ENCODE assay signal across 8 cellular contexts in genomic region chr4:122584517-122584916, GRCh38. TPM values are rescaled to one million over a fixed set of nuclear protein-coding genes. Genes with fewer than 3 reads are reported as not detected.
DNase-seq lines count a peak whose midpoint lies in the region; ATAC-seq and TF ChIP-seq lines count a peak whose summit lies in the region.

No MANE protein-coding gene starts in this region.

- H3K27me3 Mint-ChIP-seq in activated naive CD8-positive, alpha-beta T cell treated with anti-CD3 and anti-CD28 coated beads, Interleukin-2, amount 50 U/mL, for 24 hours = no peaks in the 10 kb centered on the region
- H3K27me3 Mint-ChIP-seq in nephron (ENCODE audit: low read depth) = peaks cover 4% of the 10 kb centered on the region
- H3K27me3 Mint-ChIP-seq in endothelial cell (ENCODE audit: unreplicated experiment) = peaks cover 4% of the 10 kb centered on the region

- H3K9me3 ChIP-seq in left ventricle myocardium inferior (replicated peaks) (no peaks in the 10 kb centered on the region), heart left ventricle (no peaks in the 10 kb centered on the region)

- peaks cover 4% of the 10 kb centered on the region for H3K27me3 ChIP-seq in left ventricle myocardium inferior (ENCODE audit: low read depth)
- H3K27me3 ChIP-seq in heart left ventricle = no peaks in the 10 kb centered on the region

- TF ChIP-seq CTCF in nephron (IDR thresholded peaks at IDR 0.05; ENCODE audit: unreplicated experiment in 3 of 3) = no peak
- TF ChIP-seq CTCF in left ventricle myocardium inferior (IDR thresholded peaks at IDR 0.05; ENCODE audit: borderline replicate concordance) = no peak
- TF ChIP-seq CTCF in heart left ventricle (IDR thresholded peaks at IDR 0.05) = no peak
- no peak for TF ChIP-seq CTCF in endothelial cell (IDR thresholded peaks at IDR 0.05; ENCODE audit: unreplicated experiment)

- peaks cover 31% of the 10 kb centered on the region for H3K4me1 Mint-ChIP-seq in activated naive CD8-positive, alpha-beta T cell treated with anti-CD3 and anti-CD28 coated beads, Interleukin-2, amount 50 U/mL, for 24 hours
- H3K4me1 Mint-ChIP-seq in nephron (peaks cover 17% of the 10 kb centered on the region), endothelial cell (ENCODE audit: unreplicated experiment) (no peaks in the 10 kb centered on the region)

- H3K4me1 ChIP-seq in left ventricle myocardium inferior (no peaks in the 10 kb centered on the region), heart left ventricle (peaks cover 0 to 21% (median 0%) of the 10 kb centered on the region in 12 donors)

- H3K4me3 Mint-ChIP-seq in activated naive CD8-positive, alpha-beta T cell treated with anti-CD3 and anti-CD28 coated beads, Interleukin-2, amount 50 U/mL, for 24 hours = no peak overlapping the region
- H3K4me3 Mint-ChIP-seq in nephron = no peak overlapping the region
- no peak overlapping the region for H3K4me3 Mint-ChIP-seq in endothelial cell (ENCODE audit: unreplicated experiment)

- 28 to 47% (median 34%) methylated on average over 1 of the region's 1 CpG for WGBS in heart left ventricle, 4 donors

- intact Hi-C loops in left ventricle myocardium inferior (cut with micrococcal nuclease) = no loop called here
- intact Hi-C loops in heart left ventricle (cut with DNase I) = no loop called here

- H3K4me3 ChIP-seq in left ventricle myocardium inferior (no peak overlapping the region), heart left ventricle (no peak overlapping the region)

- H3K27ac ChIP-seq in left ventricle myocardium inferior (replicated peaks) = no peak overlapping the region
- H3K27ac ChIP-seq in heart left ventricle = peak overlapping the region in 1 of 12 donors; percentile 43

- peak overlapping the region; percentile 79 for H3K27ac Mint-ChIP-seq in activated naive CD8-positive, alpha-beta T cell treated with anti-CD3 and anti-CD28 coated beads, Interleukin-2, amount 50 U/mL, for 24 hours
- H3K27ac Mint-ChIP-seq in nephron = peak overlapping the region; percentile 24 to 43 (median 42)
- H3K27ac Mint-ChIP-seq in endothelial cell (ENCODE audit: unreplicated experiment) = no peak overlapping the region

- H3K9me3 Mint-ChIP-seq in activated naive CD8-positive, alpha-beta T cell treated with anti-CD3 and anti-CD28 coated beads, Interleukin-2, amount 50 U/mL, for 24 hours = no peaks in the 10 kb centered on the region
- H3K9me3 Mint-ChIP-seq in nephron (no peaks in the 10 kb centered on the region), endothelial cell (ENCODE audit: unreplicated experiment) (no peaks in the 10 kb centered on the region)

- ATAC-seq in GM18505 (IDR thresholded peaks at IDR 0.05; ENCODE audit: unreplicated experiment) = peak; percentile 65
- peak; percentile 51 for ATAC-seq in HG03280 (IDR thresholded peaks at IDR 0.05; ENCODE audit: unreplicated experiment)
- ATAC-seq in activated naive CD8-positive, alpha-beta T cell treated with anti-CD3 and anti-CD28 coated beads, Interleukin-2, amount 50 U/mL, for 24 hours = peak; percentile 83
- ATAC-seq in heart left ventricle = no peak
- ATAC-seq in HG03175 (IDR thresholded peaks at IDR 0.05; ENCODE audit: unreplicated experiment) = no peak

- no peaks in the 10 kb centered on the region for H3K36me3 ChIP-seq in left ventricle myocardium inferior
- no peaks in the 10 kb centered on the region for H3K36me3 ChIP-seq in heart left ventricle

- TF ChIP-seq POLR2A in GM18505 (IDR thresholded peaks at IDR 0.05; ENCODE audit: borderline replicate concordance, extremely low read depth, insufficient read depth, insufficient read length) = no peak
- no peak for TF ChIP-seq POLR2A in heart left ventricle (IDR thresholded peaks at IDR 0.05)

- DNase-seq in activated naive CD8-positive, alpha-beta T cell treated with anti-CD3 and anti-CD28 coated beads, Interleukin-2, amount 50 U/mL, for 24 hours = no peak
- DNase-seq in left ventricle myocardium inferior (no peak), heart left ventricle (no peak), endothelial cell (ENCODE audit: low spot score) (no peak)

- H3K36me3 Mint-ChIP-seq in activated naive CD8-positive, alpha-beta T cell treated with anti-CD3 and anti-CD28 coated beads, Interleukin-2, amount 50 U/mL, for 24 hours (ENCODE audit: low read depth) = no peaks in the 10 kb centered on the region
- H3K36me3 Mint-ChIP-seq in nephron (ENCODE audit: low read depth) = no peaks in the 10 kb centered on the region
- no peaks in the 10 kb centered on the region for H3K36me3 Mint-ChIP-seq in endothelial cell (ENCODE audit: low read depth, unreplicated experiment)

RNA-seq across cellular contexts. Expression of gene IL21, which starts 36.3 kb away (rescaled TPM):
- total RNA-seq in left ventricle myocardium inferior = not detected
- not detected for total RNA-seq in heart left ventricle
- polyA plus RNA-seq in heart left ventricle = not detected
- total RNA-seq in endothelial cell (ENCODE audit: unreplicated experiment) = not detected

Comparison
In these comparisons a context has a peak if more than half of its experiments do, and no peak if none do; other contexts are left out.
1. ATAC-seq: peak in GM18505 (single experiment), HG03280 (single experiment) and activated naive CD8-positive, alpha-beta T cell treated with anti-CD3 and anti-CD28 coated beads, Interleukin-2, amount 50 U/mL, for 24 hours (single experiment); none in heart left ventricle (0 of 4) and HG03175 (single experiment).